ENCODE assay signal across 11 cellular contexts in genomic region chr4:20629180-20630115, GRCh38.
DNase-seq lines count a peak whose midpoint lies in the region; ATAC-seq and TF ChIP-seq lines count a peak whose summit lies in the region.
"Had no signal": no experiment of that assay in that cellular context is flagged by ENCODE, and none has a peak within 500 bp of the region (broad histone marks: within the 10 kb centered on the region; RNA-seq: fewer than 3 reads in every experiment).

No MANE protein-coding gene starts in this region.

- H3K9me3 ChIP-seq in HUES48 (ENCODE audit: control insufficient read depth, insufficient read depth, low read length) = peaks cover 6% of the 10 kb centered on the region
- peaks cover 0 to 5% (median 0%) of the 10 kb centered on the region in 12 donors for H3K9me3 ChIP-seq in heart left ventricle
- H3K9me3 ChIP-seq: lower lobe of right lung had no signal

- no peaks in the 10 kb centered on the region for H3K27me3 ChIP-seq in HUES48 (ENCODE audit: control insufficient read depth, insufficient read depth, low read length)
- H3K27me3 ChIP-seq in heart left ventricle = no peaks in the 10 kb centered on the region

- H3K27ac ChIP-seq in HUES48 (ENCODE audit: low read depth, low read length) (peak overlapping the region; percentile 28), heart left ventricle (peak overlapping the region in 1 of 12 donors; percentile 77)
- H3K27ac ChIP-seq: lower lobe of right lung had no signal

- TF ChIP-seq CTCF in heart left ventricle (IDR thresholded peaks at IDR 0.05) = no peak

- ATAC-seq in GM21515 (IDR thresholded peaks at IDR 0.05; ENCODE audit: unreplicated experiment) = peak; percentile 75
- no peak for ATAC-seq in heart left ventricle
- ATAC-seq: lower lobe of right lung had no signal

- intact Hi-C loops in heart left ventricle (cut with DNase I) = no loop called here

- H3K36me3 ChIP-seq in HUES48 (ENCODE audit: control insufficient read depth, insufficient read depth, low read length) (no peaks in the 10 kb centered on the region), heart left ventricle (no peaks in the 10 kb centered on the region)
- H3K36me3 ChIP-seq: lower lobe of right lung had no signal

- WGBS in heart left ventricle, 4 donors = 61 to 78% (median 71%) methylated on average over 7 of the region's 7 CpGs

- DNase-seq in OCI-M1 (lab: John Stamatoyannopoulos, UW) (peak; percentile 86), putamen (ENCODE audit: low spot score) (peak; percentile 5), heart left ventricle (no peak), GM03348 (ENCODE audit: low spot score) (no peak), DMS79 (lab: John Stamatoyannopoulos, UW) (no peak)
- DNase-seq: aorta; CD4-positive, alpha-beta memory T cell; lower lobe of right lung; NCI-H446 had no signal

- no peak for TF ChIP-seq POLR2A in heart left ventricle (IDR thresholded peaks at IDR 0.05)

- H3K9ac ChIP-seq in HUES48 (ENCODE audit: low read depth, low read length) = no peak overlapping the region

- H3K4me1 ChIP-seq in HUES48 (ENCODE audit: control insufficient read depth, insufficient read depth, low read length) = no peaks in the 10 kb centered on the region
- peaks cover 0 to 8% (median 0%) of the 10 kb centered on the region in 12 donors for H3K4me1 ChIP-seq in heart left ventricle
- H3K4me1 ChIP-seq: lower lobe of right lung had no signal

- H3K4me3 ChIP-seq in HUES48 (ENCODE audit: low read depth, low read length) = no peak overlapping the region
- H3K4me3 ChIP-seq in heart left ventricle = no peak overlapping the region
- H3K4me3 ChIP-seq: lower lobe of right lung had no signal

Comparison
In these comparisons a context has a peak if more than half of its experiments do, and no peak if none do; other contexts are left out.
1. DNase-seq: peak in OCI-M1 (single experiment) and putamen (single experiment); none in heart left ventricle (0 of 5), GM03348 (single experiment) and DMS79 (single experiment).